In the genomic region with DNA sequence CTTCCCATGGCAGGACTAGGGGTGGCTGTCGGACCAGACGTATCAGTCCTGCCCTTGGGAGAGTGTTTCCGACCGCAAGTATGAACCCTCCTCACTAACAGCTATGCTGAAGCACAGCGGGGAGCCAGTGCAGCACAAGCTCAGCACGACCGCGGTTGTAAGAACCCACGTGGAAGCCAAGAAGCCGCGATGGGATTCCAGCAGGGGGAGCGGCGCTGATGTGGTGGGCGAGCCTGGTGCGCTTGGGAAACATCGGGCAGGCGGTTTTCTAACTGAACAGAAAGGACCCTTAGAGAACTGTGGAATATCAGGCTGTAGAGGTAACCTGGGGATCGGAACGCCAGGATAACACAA, we compare ENCODE assay signal across 19 cellular contexts.
DNase-seq lines count a peak whose midpoint lies in the region; ATAC-seq and TF ChIP-seq lines count a peak whose summit lies in the region.
"Had no signal": no experiment of that assay in that cellular context is flagged by ENCODE, and none has a peak within 500 bp of the region (broad histone marks: within the 10 kb centered on the region; RNA-seq: fewer than 3 reads in every experiment).

No MANE protein-coding gene starts in this region.

- H3K9me2 ChIP-seq in GM23338 (ENCODE audit: insufficient read depth), result peaks cover 18% of the 10 kb centered on the region; the same call in 1 of the 2 replicates

- no peaks in the 10 kb centered on the region for H3K27me3 ChIP-seq in GM23338 (ENCODE audit: insufficient read depth)

- H3K27me3 Mint-ChIP-seq in GM23338 (ENCODE audit: insufficient read depth, low read depth, poor library complexity), result peaks cover 18% of the 10 kb centered on the region
- peaks cover 8% of the 10 kb centered on the region for H3K27me3 Mint-ChIP-seq in activated naive CD4-positive, alpha-beta T cell treated with anti-CD3 and anti-CD28 coated beads, Interleukin-2, amount 10 ng/mL, durations not matched to agents 7 days and 5 days

- no peak overlapping the region for H3K27ac ChIP-seq in GM23338 (ENCODE audit: low read depth)
- H3K27ac ChIP-seq: PC-9 had no signal

- peak; percentile 63 for ATAC-seq in GM23338
- no peak for ATAC-seq in GM19023 (IDR thresholded peaks at IDR 0.05; ENCODE audit: unreplicated experiment)
- ATAC-seq: CD8-positive, alpha-beta T cell; HCT116 had no signal

- peak; percentile 74 for DNase-seq in GM23338 (ENCODE audit: low spot score)
- peak; percentile 33 for DNase-seq in astrocyte of the spinal cord (ENCODE audit: low read depth, low spot score)
- DNase-seq in iris pigment epithelial cell (ENCODE audit: low read depth), result peak; percentile 38
- DNase-seq in retina, result peak; percentile 67
- DNase-seq in activated naive CD4-positive, alpha-beta T cell treated with anti-CD3 and anti-CD28 coated beads, Interleukin-2, amount 10 ng/mL, durations not matched to agents 7 days and 5 days, result no peak
- DNase-seq in NK-92 treated with Interleukin-12 subunit alpha and Interleukin-12 subunit beta, amount 100 ng/mL, for 24 hours (lab: John Stamatoyannopoulos, UW), result no peak
- DNase-seq: ACHN; CD8-positive, alpha-beta T cell; DND-41; MV-4-11; NCI-H1436; NCI-H2107; NCI-H345; NCI-H69; PC-9 had no signal

- H3K36me3 Mint-ChIP-seq in GM23338 (ENCODE audit: low read depth), result no peaks in the 10 kb centered on the region; the same call in 2 of the 3 replicates
- H3K36me3 Mint-ChIP-seq in activated naive CD4-positive, alpha-beta T cell treated with anti-CD3 and anti-CD28 coated beads, Interleukin-2, amount 10 ng/mL, durations not matched to agents 7 days and 5 days, result no peaks in the 10 kb centered on the region
- H3K36me3 Mint-ChIP-seq: CD8-positive, alpha-beta T cell; IgD-negative memory B cell had no signal

- H2AFZ ChIP-seq in GM23338, result no peak overlapping the region
- H2AFZ ChIP-seq: PC-9 had no signal

- H3K4me2 ChIP-seq in GM23338, result no peak overlapping the region
- H3K4me2 ChIP-seq: PC-9 had no signal

- in situ Hi-C loops in astrocyte of the spinal cord (cut with HindIII; ENCODE audit: low sequenced_read_pairs), result no loop called here

- peaks cover 4% of the 10 kb centered on the region; the same call in 2 of the 3 replicates for H3K9me3 Mint-ChIP-seq in GM23338
- no peaks in the 10 kb centered on the region for H3K9me3 Mint-ChIP-seq in activated naive CD4-positive, alpha-beta T cell treated with anti-CD3 and anti-CD28 coated beads, Interleukin-2, amount 10 ng/mL, durations not matched to agents 7 days and 5 days
- H3K9me3 Mint-ChIP-seq: CD8-positive, alpha-beta T cell; IgD-negative memory B cell had no signal

- peaks cover 48% of the 10 kb centered on the region for H3K4me1 Mint-ChIP-seq in GM23338
- no peaks in the 10 kb centered on the region for H3K4me1 Mint-ChIP-seq in activated naive CD4-positive, alpha-beta T cell treated with anti-CD3 and anti-CD28 coated beads, Interleukin-2, amount 10 ng/mL, durations not matched to agents 7 days and 5 days
- H3K4me1 Mint-ChIP-seq: B cell, IgD-negative memory B cell had no signal

- peaks cover 36% of the 10 kb centered on the region for H3K4me1 ChIP-seq in GM23338 (ENCODE audit: insufficient read depth)

- no peak overlapping the region for H3K4me3 Mint-ChIP-seq in GM23338
- no peak overlapping the region for H3K4me3 Mint-ChIP-seq in activated naive CD4-positive, alpha-beta T cell treated with anti-CD3 and anti-CD28 coated beads, Interleukin-2, amount 10 ng/mL, durations not matched to agents 7 days and 5 days
- H3K4me3 Mint-ChIP-seq: B cell; CD8-positive, alpha-beta T cell had no signal

- no peak overlapping the region for H3K4me3 ChIP-seq in GM23338
- no peak overlapping the region for H3K4me3 ChIP-seq in astrocyte of the spinal cord (ENCODE audit: low read depth, low read length)
- H3K4me3 ChIP-seq: PC-9 had no signal

- TF ChIP-seq CTCF in GM23338 (conservative IDR thresholded peaks at IDR 0.05; ENCODE audit: low read depth in 2 of 2) (peak; percentile 33 to 44), astrocyte of the spinal cord (IDR thresholded peaks at IDR 0.05; ENCODE audit: low read depth, low read length) (no peak)

- no peak overlapping the region for H3K27ac Mint-ChIP-seq in GM23338
- H3K27ac Mint-ChIP-seq in activated naive CD4-positive, alpha-beta T cell treated with anti-CD3 and anti-CD28 coated beads, Interleukin-2, amount 10 ng/mL, durations not matched to agents 7 days and 5 days, result no peak overlapping the region
- H3K27ac Mint-ChIP-seq: B cell; CD8-positive, alpha-beta T cell; IgD-negative memory B cell had no signal

- no peaks in the 10 kb centered on the region for H3K36me3 ChIP-seq in GM23338 (ENCODE audit: insufficient read depth)

- no peaks in the 10 kb centered on the region for H3F3A ChIP-seq in GM23338 (replicated peaks; ENCODE audit: low read depth)

- H3K79me2 ChIP-seq in GM23338 (replicated peaks; ENCODE audit: insufficient read depth), result no peaks in the 10 kb centered on the region

- CTCF ChIA-PET in activated naive CD4-positive, alpha-beta T cell treated with anti-CD3 and anti-CD28 coated beads, Interleukin-2, amount 10 ng/mL, durations not matched to agents 7 days and 5 days (lab: Charles Lee), result no interaction called here

- H4K20me1 ChIP-seq in GM23338 (replicated peaks; ENCODE audit: insufficient read depth), result no peaks in the 10 kb centered on the region

TF ChIP-seq in GM23338, 12 proteins besides CTCF, POLR2A, EP300 and RAD21:
- TF ChIP-seq, protein P1, sequence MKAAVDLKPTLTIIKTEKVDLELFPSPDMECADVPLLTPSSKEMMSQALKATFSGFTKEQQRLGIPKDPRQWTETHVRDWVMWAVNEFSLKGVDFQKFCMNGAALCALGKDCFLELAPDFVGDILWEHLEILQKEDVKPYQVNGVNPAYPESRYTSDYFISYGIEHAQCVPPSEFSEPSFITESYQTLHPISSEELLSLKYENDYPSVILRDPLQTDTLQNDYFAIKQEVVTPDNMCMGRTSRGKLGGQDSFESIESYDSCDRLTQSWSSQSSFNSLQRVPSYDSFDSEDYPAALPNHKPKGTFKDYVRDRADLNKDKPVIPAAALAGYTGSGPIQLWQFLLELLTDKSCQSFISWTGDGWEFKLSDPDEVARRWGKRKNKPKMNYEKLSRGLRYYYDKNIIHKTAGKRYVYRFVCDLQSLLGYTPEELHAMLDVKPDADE (IDR thresholded peaks at IDR 0.05), result no peak
- no peak for TF ChIP-seq ZNF114 (CRISPR knock-in tag; IDR thresholded peaks at IDR 0.05)

Comparison
In these comparisons a context has a peak if more than half of its experiments do, and no peak if none do; other contexts are left out.
1. DNase-seq: peak in GM23338 (single experiment), astrocyte of the spinal cord (single experiment), iris pigment epithelial cell (single experiment) and retina (single experiment); none in activated naive CD4-positive, alpha-beta T cell treated with anti-CD3 and anti-CD28 coated beads, Interleukin-2, amount 10 ng/mL, durations not matched to agents 7 days and 5 days (single experiment) and NK-92 treated with Interleukin-12 subunit alpha and Interleukin-12 subunit beta, amount 100 ng/mL, for 24 hours (single experiment).